7 cellular contexts compared by ENCODE assay signal in the genomic region with DNA sequence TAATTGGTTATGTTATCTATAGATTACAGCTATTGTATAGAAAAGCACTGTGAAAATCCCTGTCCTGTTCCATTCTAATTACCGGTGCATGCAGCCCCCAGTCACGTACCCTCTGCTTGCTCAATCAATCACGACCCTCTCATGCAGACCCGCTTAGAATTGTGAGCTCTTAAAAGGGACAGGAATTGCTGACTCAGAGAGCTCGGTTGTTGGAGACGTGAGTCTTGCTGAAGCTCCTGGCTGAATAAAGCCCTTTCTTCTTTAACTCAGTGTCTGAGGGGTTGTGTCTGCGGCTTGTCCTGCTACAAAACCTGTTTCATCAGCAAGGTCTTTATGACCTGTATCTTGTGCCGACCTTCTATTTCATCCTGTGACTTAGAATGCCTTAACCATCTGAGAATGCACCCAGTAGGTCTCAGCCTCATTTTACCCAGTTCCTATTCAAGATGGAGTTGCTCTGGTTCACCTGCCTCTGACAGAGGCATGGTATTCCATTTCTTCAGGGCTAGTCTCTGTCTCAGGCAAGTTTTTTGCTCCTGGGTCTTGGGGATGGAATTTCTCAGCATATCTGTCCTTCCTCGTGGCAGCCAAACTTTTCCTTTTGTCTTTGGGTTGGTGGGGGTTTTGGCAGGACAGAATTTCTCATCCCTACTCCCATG. TPM values are rescaled to one million over a fixed set of nuclear protein-coding genes. Genes with fewer than 3 reads are reported as not detected.
"Had no signal": no experiment of that assay in that cellular context is flagged by ENCODE, and none has a peak within 500 bp of the region (broad histone marks: within the 10 kb centered on the region; RNA-seq: fewer than 3 reads in every experiment).

No MANE protein-coding gene starts in this region.

RNA-seq across cellular contexts. Expression of a gene that starts 29.4 kb away (rescaled TPM):
- total RNA-seq: dermis microvascular lymphatic vessel endothelial cell, glomerular endothelial cell, lung microvascular endothelial cell, myocyte had no signal

RNA-seq across cellular contexts. Expression of a gene that starts 49.5 kb away (rescaled TPM):
- total RNA-seq: dermis microvascular lymphatic vessel endothelial cell, glomerular endothelial cell, heart right ventricle, left ventricle myocardium superior, lower leg skin, lung microvascular endothelial cell, myocyte had no signal
